Comparison of ENCODE assay signal across 13 cellular contexts in genomic region chr2:160380000-160380570, GRCh38.
DNase-seq lines count a peak whose midpoint lies in the region; FAIRE-seq and TF ChIP-seq lines count a peak whose summit lies in the region.
"Had no signal": no experiment of that assay in that cellular context is flagged by ENCODE, and none has a peak within 500 bp of the region (broad histone marks: within the 10 kb centered on the region; RNA-seq: fewer than 3 reads in every experiment).

No MANE protein-coding gene starts in this region.

- no TSS peak for BruUV-seq in MCF 10A (replicated peaks; lab: Mats Ljungman, UMichigan)

- peaks cover 100% of the 10 kb centered on the region for H3K79me2 ChIP-seq in astrocyte (ENCODE audit: insufficient read depth, low read length)

- TF ChIP-seq POLR2A in breast epithelium (IDR thresholded peaks at IDR 0.05), result no peak
- no peak for TF ChIP-seq POLR2A in thyroid gland (IDR thresholded peaks at IDR 0.05)

- POLR2A ChIA-PET in MCF 10A (lab: Yijun Ruan, JAX), result interaction anchor here (0.7 to 8.2 kb wide), 8 partner anchors 9 to 197 kb away, joined by 3 to 84 read pairs (median 3); no protein-coding TSS in a partner anchor

- peaks cover 64% of the 10 kb centered on the region for H4K20me1 ChIP-seq in astrocyte (ENCODE audit: insufficient read depth, low read length)

- intact Hi-C loops in breast epithelium (cut with DNase I; ENCODE audit: low total_unique reads), result no loop called here
- intact Hi-C loops in MCF 10A (cut with micrococcal nuclease), result no loop called here
- intact Hi-C loops in thyroid gland (cut with DNase I), result no loop called here

- peaks cover 57% of the 10 kb centered on the region for H3K4me1 Mint-ChIP-seq in MCF 10A (ENCODE audit: insufficient read depth, unreplicated experiment)
- peaks cover 62% of the 10 kb centered on the region for H3K4me1 Mint-ChIP-seq in astrocyte (ENCODE audit: low read depth, unreplicated experiment)

- no peak overlapping the region for H2AFZ ChIP-seq in astrocyte (ENCODE audit: low read depth, low read length)

- DNase-seq in breast epithelium (ENCODE audit: low spot score in 2 of 2) (no peak), MCF 10A (ENCODE audit: unreplicated experiment) (no peak), astrocyte (ENCODE audit: low read depth) (no peak), thyroid gland (no peak), NCI-H1417 treated with DMSO at 0.1 percent for 48 hours (lab: John Stamatoyannopoulos, UW) (no peak), NCI-H1092 (lab: John Stamatoyannopoulos, UW) (no peak), COLO668 (lab: John Stamatoyannopoulos, UW; ENCODE audit: unreplicated experiment) (no peak)
- DNase-seq: activated CD4-positive, alpha-beta T cell treated with anti-CD3 and anti-CD28 coated beads for 48 hours; effector CD8-positive, alpha-beta T cell; naive B cell; NCI-H748 treated with DMSO at 0.1 percent for 48 hours; substantia nigra had no signal

- H3K27ac Mint-ChIP-seq in MCF 10A (ENCODE audit: low read depth, unreplicated experiment) (no peak overlapping the region), astrocyte (ENCODE audit: unreplicated experiment) (peak overlapping the region; percentile 31)

- H3K4me3 ChIP-seq in breast epithelium (no peak overlapping the region), astrocyte (ENCODE audit: insufficient read depth, low read depth, low read length) (no peak overlapping the region), muscle layer of duodenum (ENCODE audit: low read depth in 1 of 2, low read length in 2 of 2) (peak overlapping the region in 1 of 2 donors; percentile 18), thyroid gland (replicated peaks in 1 of 3) (no peak overlapping the region)

- FAIRE-seq in astrocyte (lab: Jason Lieb, UNC), result peak; percentile 9

- H3K36me3 Mint-ChIP-seq in MCF 10A (ENCODE audit: insufficient read depth, unreplicated experiment) (peaks cover 6% of the 10 kb centered on the region), astrocyte (ENCODE audit: low read depth, unreplicated experiment) (peaks cover 5% of the 10 kb centered on the region)
- H3K36me3 Mint-ChIP-seq: naive B cell had no signal

- H3K4me2 ChIP-seq in astrocyte (ENCODE audit: low read length), result no peak overlapping the region

- 81 to 83% methylated on average over 7 of the region's 7 CpGs for WGBS in thyroid gland, 2 donors

- H3K9me3 ChIP-seq in breast epithelium, result no peaks in the 10 kb centered on the region
- H3K9me3 ChIP-seq in astrocyte (ENCODE audit: insufficient read depth, low read depth, low read length), result no peaks in the 10 kb centered on the region
- no peaks in the 10 kb centered on the region for H3K9me3 ChIP-seq in muscle layer of duodenum (ENCODE audit: control insufficient read depth in 1 of 2, low read length in 2 of 2)
- no peaks in the 10 kb centered on the region for H3K9me3 ChIP-seq in thyroid gland

- TF ChIP-seq CTCF in breast epithelium (IDR thresholded peaks at IDR 0.05) (no peak), MCF 10A (IDR thresholded peaks at IDR 0.05; ENCODE audit: unreplicated experiment) (no peak), astrocyte (IDR thresholded peaks at IDR 0.05; ENCODE audit: insufficient read depth, low read depth, low read length) (no peak), thyroid gland (IDR thresholded peaks at IDR 0.05) (no peak)

- no peak overlapping the region for H3K4me3 Mint-ChIP-seq in MCF 10A (ENCODE audit: unreplicated experiment)
- peak overlapping the region; percentile 24 for H3K4me3 Mint-ChIP-seq in astrocyte (ENCODE audit: unreplicated experiment)
- H3K4me3 Mint-ChIP-seq: naive B cell had no signal

- CTCF ChIA-PET in MCF 10A (lab: Yijun Ruan, JAX), result interaction anchor here (1.2 kb wide), 1 partner anchor 56 kb away, joined by 3 read pairs; no protein-coding TSS in a partner anchor

- no peaks in the 10 kb centered on the region for H3K36me3 ChIP-seq in breast epithelium
- H3K36me3 ChIP-seq in astrocyte (ENCODE audit: insufficient read depth, low read length), result no peaks in the 10 kb centered on the region
- H3K36me3 ChIP-seq in muscle layer of duodenum (ENCODE audit: control insufficient read depth in 1 of 2, insufficient read depth in 2 of 2, low read length in 2 of 2), result no peaks in the 10 kb centered on the region
- no peaks in the 10 kb centered on the region for H3K36me3 ChIP-seq in thyroid gland

- no peak overlapping the region for H3K9ac ChIP-seq in astrocyte (ENCODE audit: low read length)

- no peaks in the 10 kb centered on the region for H3K27me3 Mint-ChIP-seq in MCF 10A (ENCODE audit: insufficient read depth, unreplicated experiment)
- no peaks in the 10 kb centered on the region for H3K27me3 Mint-ChIP-seq in astrocyte (ENCODE audit: low read depth, unreplicated experiment)
- H3K27me3 Mint-ChIP-seq: naive B cell had no signal

- H3K27ac ChIP-seq in breast epithelium, result peak overlapping the region; percentile 60 to 79
- H3K27ac ChIP-seq in astrocyte (ENCODE audit: low read depth, low read length), result peak overlapping the region; percentile 13
- peak overlapping the region; percentile 74 for H3K27ac ChIP-seq in muscle layer of duodenum (ENCODE audit: low read length)
- H3K27ac ChIP-seq in thyroid gland, result peak overlapping the region in 2 of 3 donors; percentile 22 to 73

- H3K27me3 ChIP-seq in breast epithelium, result no peaks in the 10 kb centered on the region
- no peaks in the 10 kb centered on the region for H3K27me3 ChIP-seq in astrocyte (ENCODE audit: insufficient read depth, low read length)
- no peaks in the 10 kb centered on the region for H3K27me3 ChIP-seq in muscle layer of duodenum (ENCODE audit: low read depth, low read length)
- no peaks in the 10 kb centered on the region for H3K27me3 ChIP-seq in thyroid gland

- H3K9me3 Mint-ChIP-seq in MCF 10A (ENCODE audit: unreplicated experiment) (no peaks in the 10 kb centered on the region), astrocyte (ENCODE audit: unreplicated experiment) (no peaks in the 10 kb centered on the region)
- H3K9me3 Mint-ChIP-seq: naive B cell had no signal

- H3K4me1 ChIP-seq in breast epithelium, result peaks cover 16 to 22% of the 10 kb centered on the region in 2 donors
- peaks cover 40% of the 10 kb centered on the region for H3K4me1 ChIP-seq in astrocyte (ENCODE audit: insufficient read depth, low read length)
- H3K4me1 ChIP-seq in muscle layer of duodenum (ENCODE audit: control insufficient read depth in 1 of 2, insufficient read depth in 2 of 2, low read length in 2 of 2), result peaks cover 35 to 80% of the 10 kb centered on the region in 2 donors
- peaks cover 16 to 57% of the 10 kb centered on the region in 2 donors for H3K4me1 ChIP-seq in thyroid gland

Comparison
In these comparisons a context has a peak if more than half of its experiments do, and no peak if none do; other contexts are left out.
1. H3K27ac ChIP-seq: peak in every context shown above with its lines; median percentile 74 in muscle layer of duodenum; 70 in breast epithelium; 48 in thyroid gland; 13 in astrocyte.